In the genomic region with DNA sequence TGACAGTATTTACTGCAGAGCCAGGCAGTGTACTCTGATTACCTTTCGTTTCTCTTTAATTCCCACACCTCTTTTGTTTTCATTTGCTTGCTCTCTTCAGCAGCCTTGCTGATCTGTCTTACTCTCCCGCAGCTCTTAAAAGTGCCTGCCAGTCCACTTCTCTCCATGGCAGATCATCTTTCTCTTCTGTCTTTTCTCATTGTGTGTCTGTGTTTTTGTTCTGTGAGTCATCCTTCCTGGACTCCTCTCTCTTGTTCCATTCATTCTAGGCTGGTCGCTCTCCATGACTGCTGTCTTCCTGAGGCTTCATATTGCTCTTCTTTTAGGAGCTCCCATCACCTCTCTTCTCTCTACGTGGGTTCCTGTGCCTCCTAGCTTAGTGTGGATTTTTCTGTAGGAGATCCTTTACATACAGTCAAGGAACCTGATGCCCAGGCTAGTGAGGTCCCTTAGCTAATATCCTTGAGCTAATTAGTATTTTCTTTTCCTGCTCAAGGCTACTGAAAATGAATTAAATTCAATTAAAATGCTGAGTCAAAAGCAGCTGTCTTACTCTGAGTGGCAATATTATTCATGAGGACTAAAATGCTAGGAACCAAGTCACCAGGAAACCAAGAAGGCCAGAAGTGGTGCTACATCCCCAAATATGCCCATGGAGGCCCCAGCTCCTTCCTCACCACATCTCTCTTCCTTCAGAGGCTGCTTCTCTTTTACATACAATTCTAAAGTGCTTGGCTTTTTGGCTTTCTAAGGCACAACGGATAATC, we compare ENCODE assay signal across 11 cellular contexts.
DNase-seq lines count a peak whose midpoint lies in the region; ATAC-seq, FAIRE-seq and TF ChIP-seq lines count a peak whose summit lies in the region.
"Had no signal": no experiment of that assay in that cellular context is flagged by ENCODE, and none has a peak within 500 bp of the region (broad histone marks: within the 10 kb centered on the region; RNA-seq: fewer than 3 reads in every experiment).

No MANE protein-coding gene starts in this region.

- no peaks in the 10 kb centered on the region for H4K20me1 ChIP-seq in HepG2 (ENCODE audit: insufficient read depth, low read length)

- in situ Hi-C loops in HepG2 (cut with HindIII; ENCODE audit: extremely low pct_ligation_motif_present, low pct_unique_long_range_greater_than_20kb) (no loop called here), SK-MEL-5 (cut with HindIII; ENCODE audit: low pct_unique_long_range_greater_than_20kb, low sequenced_read_pairs) (no loop called here)

- H3K27ac ChIP-seq in HepG2 (ENCODE audit: extremely low read length, insufficient read depth, low read length) (no peak overlapping the region), right lobe of liver (no peak overlapping the region), vagina (peak overlapping the region; percentile 55), coronary artery (no peak overlapping the region)
- H3K27ac ChIP-seq: cardiac muscle cell had no signal

- TF ChIP-seq EP300 in HepG2 (IDR thresholded peaks at IDR 0.05; ENCODE audit: low read depth in 2 of 2, low read length in 2 of 2): no peak
- TF ChIP-seq EP300 in HepG2 (CRISPR knock-in tag; IDR thresholded peaks at IDR 0.05; ENCODE audit: borderline replicate concordance): no peak

- DNase-seq in HepG2 (ENCODE audit: low spot score) (peak; percentile 56), right lobe of liver (no peak), SK-MEL-5 (ENCODE audit: low read depth, low spot score) (peak; percentile 57), fibroblast of peridontal ligament (ENCODE audit: extremely low read depth) (peak; percentile 83), vagina (ENCODE audit: extremely low spot score in 2 of 2) (no peak), coronary artery (ENCODE audit: low spot score) (no peak), Calu3 (no peak)
- DNase-seq: DMS79 treated with DMSO at 0.1 percent for 48 hours had no signal

- peaks cover 0 to 1% of the 10 kb centered on the region in 2 experiments; a peak in 1 of 5 replicates for H3K36me3 ChIP-seq in HepG2 (replicated peaks in 1 of 2; ENCODE audit: control insufficient read depth in 1 of 2, insufficient read depth in 2 of 2, low read length in 2 of 2)
- H3K36me3 ChIP-seq in right lobe of liver: no peaks in the 10 kb centered on the region
- no peaks in the 10 kb centered on the region for H3K36me3 ChIP-seq in vagina
- H3K36me3 ChIP-seq: cardiac muscle cell had no signal

- POLR2A ChIA-PET in HepG2 (lab: Yijun Ruan, JAX): interaction anchor here (1.0 kb wide), 1 partner anchor 9 kb away, joined by 6 read pairs; no protein-coding TSS in a partner anchor

- no peak for TF ChIP-seq RAD21 in HepG2 (CRISPR knock-in tag; IDR thresholded peaks at IDR 0.05)

- ATAC-seq in HepG2 (peak; percentile 37; the same call in 1 of the 3 replicates), right lobe of liver (no peak), GM19351 (IDR thresholded peaks at IDR 0.05; ENCODE audit: unreplicated experiment) (no peak)
- ATAC-seq: Right ventricle myocardium inferior had no signal

- H3K79me2 ChIP-seq in HepG2 (ENCODE audit: insufficient read depth, low read length): no peaks in the 10 kb centered on the region

- BruUV-seq in HepG2 (replicated peaks; lab: Mats Ljungman, UMichigan) (no TSS peak), Calu3 (replicated peaks; lab: Mats Ljungman, UMichigan) (no TSS peak)

- H3K4me1 ChIP-seq in HepG2 (ENCODE audit: insufficient read depth, low read length) (no peaks in the 10 kb centered on the region), right lobe of liver (no peaks in the 10 kb centered on the region), vagina (peaks cover 42% of the 10 kb centered on the region)

- H3K4me1 Mint-ChIP-seq in Calu3 (ENCODE audit: low read depth, unreplicated experiment): peaks cover 28% of the 10 kb centered on the region

- no peak overlapping the region for H3K27ac Mint-ChIP-seq in Calu3 (ENCODE audit: unreplicated experiment)

- no peak overlapping the region for H3K9ac ChIP-seq in HepG2 (ENCODE audit: insufficient read depth, low read depth, low read length)

- FAIRE-seq in HepG2 (lab: Jason Lieb, UNC): no peak

- TF ChIP-seq CTCF in HepG2 (CRISPR knock-in tag; IDR thresholded peaks at IDR 0.05) (no peak), right lobe of liver (IDR thresholded peaks at IDR 0.05) (no peak), vagina (IDR thresholded peaks at IDR 0.05) (no peak), coronary artery (IDR thresholded peaks at IDR 0.05) (no peak), Calu3 (IDR thresholded peaks at IDR 0.05; ENCODE audit: unreplicated experiment) (no peak)

- no peak overlapping the region for H3K4me2 ChIP-seq in HepG2 (ENCODE audit: low read depth, low read length)

- H3K27me3 ChIP-seq in HepG2 (ENCODE audit: control insufficient read depth in 1 of 2, insufficient read depth in 2 of 2, low read length in 2 of 2) (no peaks in the 10 kb centered on the region), right lobe of liver (no peaks in the 10 kb centered on the region), vagina (no peaks in the 10 kb centered on the region)
- H3K27me3 ChIP-seq: cardiac muscle cell had no signal

- H3K4me3 Mint-ChIP-seq in Calu3 (ENCODE audit: low read depth, unreplicated experiment): no peak overlapping the region

- no peak for TF ChIP-seq POLR2A in HepG2 (IDR thresholded peaks at IDR 0.05; ENCODE audit: insufficient read depth in 1 of 2, low read depth in 2 of 2, low read length in 2 of 2)
- TF ChIP-seq POLR2A in right lobe of liver (IDR thresholded peaks at IDR 0.05): no peak
- no peak for TF ChIP-seq POLR2A in vagina (IDR thresholded peaks at IDR 0.05)

- H3K9me3 ChIP-seq in HepG2 (ENCODE audit: low read length) (no peaks in the 10 kb centered on the region), right lobe of liver (no peaks in the 10 kb centered on the region), vagina (no peaks in the 10 kb centered on the region)

- no peaks in the 10 kb centered on the region for H3K9me3 Mint-ChIP-seq in Calu3 (ENCODE audit: low read depth, unreplicated experiment)

- CTCF ChIA-PET in HepG2 (lab: Yijun Ruan, JAX; ENCODE audit: low intra/inter-chr PET ratio, low total read pairs) (no interaction called here), Calu3 (lab: Charles Lee) (interaction anchor here (0.6 kb wide), 1 partner anchor 1026 kb away, joined by 4 read pairs; no protein-coding TSS in a partner anchor)

- 92% methylated on average over 5 of the region's 5 CpGs for WGBS in HepG2 (ENCODE audit: low lambda C conversion rate)
- WGBS in right lobe of liver (ENCODE audit: insufficient coverage, low coverage, low lambda C conversion rate, missing lambda C conversion rate): 80% methylated on average over 5 of the region's 5 CpGs

- no peak overlapping the region for H2AFZ ChIP-seq in HepG2 (ENCODE audit: low read length)

- no peaks in the 10 kb centered on the region for H3K27me3 Mint-ChIP-seq in Calu3 (ENCODE audit: unreplicated experiment)

- intact Hi-C loops in HepG2 (cut with micrococcal nuclease; ENCODE audit: unreplicated experiment): no loop called here
- intact Hi-C loops in right lobe of liver (cut with DNase I): no loop called here
- intact Hi-C loops in vagina (cut with DNase I): loop anchor here (10.0 kb wide), 1 partner anchor 46 kb away; no protein-coding TSS in a partner anchor
- intact Hi-C loops in Calu3 (cut with micrococcal nuclease; ENCODE audit: unreplicated experiment): no loop called here

- H3K4me3 ChIP-seq in HepG2 (replicated peaks in 1 of 3; ENCODE audit: insufficient read depth in 1 of 3, low read depth in 2 of 3, low read length in 3 of 3) (no peak overlapping the region), right lobe of liver (no peak overlapping the region), vagina (no peak overlapping the region), coronary artery (no peak overlapping the region)
- H3K4me3 ChIP-seq: cardiac muscle cell had no signal

- no peaks in the 10 kb centered on the region for H3K36me3 Mint-ChIP-seq in Calu3 (ENCODE audit: insufficient read depth, unreplicated experiment)

TF ChIP-seq in HepG2, 621 proteins besides CTCF, POLR2A, EP300 and RAD21 (continues in another document):
- TF ChIP-seq, protein P1, sequence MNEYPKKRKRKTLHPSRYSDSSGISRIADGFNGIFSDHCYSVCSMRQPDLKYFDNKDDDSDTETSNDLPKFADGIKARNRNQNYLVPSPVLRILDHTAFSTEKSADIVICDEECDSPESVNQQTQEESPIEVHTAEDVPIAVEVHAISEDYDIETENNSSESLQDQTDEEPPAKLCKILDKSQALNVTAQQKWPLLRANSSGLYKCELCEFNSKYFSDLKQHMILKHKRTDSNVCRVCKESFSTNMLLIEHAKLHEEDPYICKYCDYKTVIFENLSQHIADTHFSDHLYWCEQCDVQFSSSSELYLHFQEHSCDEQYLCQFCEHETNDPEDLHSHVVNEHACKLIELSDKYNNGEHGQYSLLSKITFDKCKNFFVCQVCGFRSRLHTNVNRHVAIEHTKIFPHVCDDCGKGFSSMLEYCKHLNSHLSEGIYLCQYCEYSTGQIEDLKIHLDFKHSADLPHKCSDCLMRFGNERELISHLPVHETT (CRISPR knock-in tag; conservative IDR thresholded peaks at IDR 0.05): no peak
- TF ChIP-seq ZMYM2 (CRISPR knock-in tag; IDR thresholded peaks at IDR 0.05) (no peak), ZNF232 (CRISPR knock-in tag; IDR thresholded peaks at IDR 0.05; ENCODE audit: borderline replicate concordance) (no peak), ZBTB20 (CRISPR knock-in tag; IDR thresholded peaks at IDR 0.05; ENCODE audit: borderline replicate concordance, low read depth) (no peak)

Comparison
In these comparisons a context has a peak if more than half of its experiments do, and no peak if none do; other contexts are left out.
1. DNase-seq: peak in HepG2 (single experiment), SK-MEL-5 (single experiment) and fibroblast of peridontal ligament (single experiment); none in right lobe of liver (0 of 3), vagina (0 of 2), coronary artery (single experiment) and Calu3 (single experiment).